In genomic region chr2:47402805-47403691, GRCh38 we compare ENCODE assay signal across 1 cellular context.
TF ChIP-seq lines count a peak whose summit lies in the region.

Gene MSH2 (plus strand): TSS chr2:47403156. CDS start chr2:47403192, 36 bp downstream.

TF ChIP-seq in HepG2, 621 proteins besides CTCF, POLR2A, EP300 and RAD21 (continued from another document):
- TF ChIP-seq HMGXB3 (CRISPR knock-in tag; IDR thresholded peaks at IDR 0.05; ENCODE audit: borderline replicate concordance) (peak; percentile 77), CREB3 (CRISPR knock-in tag; IDR thresholded peaks at IDR 0.05) (peak; percentile 86; the same call in 1 of the 2 replicates), NFAT5 (CRISPR knock-in tag; IDR thresholded peaks at IDR 0.05) (peak; percentile 87), ZNF18 (CRISPR knock-in tag; IDR thresholded peaks at IDR 0.05; ENCODE audit: insufficient replicate concordance) (peak; percentile 96), MAFK (conservative IDR thresholded peaks at IDR 0.05 in 1 of 2, IDR thresholded peaks at IDR 0.05 in 1 of 2; ENCODE audit: low read length in 2 of 2) (no peak), ZNF570 (CRISPR knock-in tag; IDR thresholded peaks at IDR 0.05; ENCODE audit: borderline replicate concordance) (0 out of 2 replicates have a peak, but pooled peaks have one; percentile 89), ZHX2 (IDR thresholded peaks at IDR 0.05; ENCODE audit: low read depth) (0 out of 2 replicates have a peak, but pooled peaks have one; percentile 72), ZHX2 (CRISPR knock-in tag; IDR thresholded peaks at IDR 0.05; ENCODE audit: borderline replicate concordance) (peak; percentile 96; the same call in 1 of the 2 replicates), ZNF615 (CRISPR knock-in tag; IDR thresholded peaks at IDR 0.05; ENCODE audit: borderline replicate concordance) (0 out of 2 replicates have a peak, but pooled peaks have one; percentile 65), ZNF850 (CRISPR knock-in tag; conservative IDR thresholded peaks at IDR 0.05) (no peak), ISL2 (CRISPR knock-in tag; IDR thresholded peaks at IDR 0.05) (peak; percentile 45; the same call in 1 of the 2 replicates), CENPX (CRISPR knock-in tag; IDR thresholded peaks at IDR 0.05) (no peak), ZNF296 (CRISPR knock-in tag; conservative IDR thresholded peaks at IDR 0.05) (peak; percentile 12; the same call in 1 of the 2 replicates), POLR2AphosphoS2 (IDR thresholded peaks at IDR 0.05; ENCODE audit: low read depth, low read length) (no peak), HDAC1 (CRISPR knock-in tag; IDR thresholded peaks at IDR 0.05) (peak; percentile 97), KLF15 (CRISPR knock-in tag; IDR thresholded peaks at IDR 0.05; ENCODE audit: borderline replicate concordance) (peak; percentile 92), SKIL (CRISPR knock-in tag; IDR thresholded peaks at IDR 0.05; ENCODE audit: borderline replicate concordance) (peak; percentile 20; the same call in 1 of the 2 replicates), KAT7 (CRISPR knock-in tag; IDR thresholded peaks at IDR 0.05; ENCODE audit: borderline replicate concordance) (peak; percentile 95; the same call in 1 of the 2 replicates), ZNF556 (CRISPR knock-in tag; IDR thresholded peaks at IDR 0.05; ENCODE audit: borderline replicate concordance) (peak; percentile 97), ATF7 (IDR thresholded peaks at IDR 0.05) (no peak), ATF7 (CRISPR knock-in tag; IDR thresholded peaks at IDR 0.05) (peak; percentile 60), PAF1 (CRISPR knock-in tag; IDR thresholded peaks at IDR 0.05) (no peak)
